17 cellular contexts compared by ENCODE assay signal in the genomic region with DNA sequence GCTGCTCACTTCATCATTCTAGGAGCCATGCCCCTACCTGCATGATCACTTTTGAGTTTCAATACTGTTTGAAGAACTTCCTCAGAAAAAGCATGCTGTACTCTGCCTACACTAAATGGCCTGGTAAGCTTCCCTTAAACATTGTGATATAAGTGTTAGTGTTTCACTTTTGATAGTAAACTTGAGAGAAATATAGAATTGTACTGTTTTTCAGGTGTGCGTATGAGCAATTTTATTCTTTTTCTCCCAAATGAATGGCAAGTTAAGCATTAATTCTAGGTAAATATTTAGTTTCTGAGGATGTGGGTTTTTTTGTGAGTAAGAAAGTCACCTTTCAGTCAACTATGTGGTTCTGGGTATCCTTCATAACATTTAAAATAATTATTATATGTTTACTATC.
DNase-seq lines count a peak whose midpoint lies in the region; ATAC-seq and TF ChIP-seq lines count a peak whose summit lies in the region.
"Had no signal": no experiment of that assay in that cellular context is flagged by ENCODE, and none has a peak within 500 bp of the region (broad histone marks: within the 10 kb centered on the region; RNA-seq: fewer than 3 reads in every experiment).

No MANE protein-coding gene starts in this region.

- peak overlapping the region; percentile 13 for H3K27ac Mint-ChIP-seq in activated T-cell treated with anti-CD3 and anti-CD28 coated beads, Interleukin-2, amount 50 U/mL, for 24 hours
- peak overlapping the region; percentile 74 for H3K27ac Mint-ChIP-seq in mesothelial cell of epicardium
- H3K27ac Mint-ChIP-seq in chondrocyte (ENCODE audit: unreplicated experiment): no peak overlapping the region
- H3K27ac Mint-ChIP-seq: CD14-positive monocyte, H9 had no signal

- H3K9me3 Mint-ChIP-seq in activated T-cell treated with anti-CD3 and anti-CD28 coated beads, Interleukin-2, amount 50 U/mL, for 24 hours: no peaks in the 10 kb centered on the region
- H3K9me3 Mint-ChIP-seq in mesothelial cell of epicardium: peaks cover 20% of the 10 kb centered on the region
- peaks cover 1% of the 10 kb centered on the region for H3K9me3 Mint-ChIP-seq in chondrocyte (ENCODE audit: low read depth)

- H3K36me3 Mint-ChIP-seq in activated T-cell treated with anti-CD3 and anti-CD28 coated beads, Interleukin-2, amount 50 U/mL, for 24 hours (ENCODE audit: low read depth): peaks cover 94% of the 10 kb centered on the region
- H3K36me3 Mint-ChIP-seq in mesothelial cell of epicardium (peaks cover 33% of the 10 kb centered on the region), chondrocyte (ENCODE audit: low read depth) (peaks cover 20% of the 10 kb centered on the region)
- H3K36me3 Mint-ChIP-seq: CD14-positive monocyte had no signal

- no peak overlapping the region for H3K4me3 Mint-ChIP-seq in activated T-cell treated with anti-CD3 and anti-CD28 coated beads, Interleukin-2, amount 50 U/mL, for 24 hours
- H3K4me3 Mint-ChIP-seq in mesothelial cell of epicardium (no peak overlapping the region), chondrocyte (ENCODE audit: unreplicated experiment) (no peak overlapping the region)
- H3K4me3 Mint-ChIP-seq: CD14-positive monocyte, H9 had no signal

- no peaks in the 10 kb centered on the region for H3K27me3 Mint-ChIP-seq in activated T-cell treated with anti-CD3 and anti-CD28 coated beads, Interleukin-2, amount 50 U/mL, for 24 hours
- H3K27me3 Mint-ChIP-seq in mesothelial cell of epicardium (ENCODE audit: low read depth) (no peaks in the 10 kb centered on the region), chondrocyte (ENCODE audit: low read depth) (no peaks in the 10 kb centered on the region)

- DNase-seq in activated T-cell treated with anti-CD3 and anti-CD28 coated beads, Interleukin-2, amount 50 U/mL, for 24 hours: no peak
- DNase-seq in activated T-cell treated with anti-CD3 and anti-CD28 coated beads, Interleukin-2, amount 50 U/mL, for 1 hour: no peak
- DNase-seq in mesothelial cell of epicardium (ENCODE audit: low spot score in 2 of 2, unreplicated experiment in 2 of 2): no peak
- no peak for DNase-seq in chondrocyte (ENCODE audit: low spot score)
- DNase-seq: Caco-2, H9, KBM-7, NCI-H1092 treated with DMSO at 0.1 percent for 48 hours, NCI-H187, NCI-H446, NCI-H748 treated with DMSO at 0.1 percent for 48 hours, PC-9 had no signal

- TF ChIP-seq CTCF in mesothelial cell of epicardium (IDR thresholded peaks at IDR 0.05; ENCODE audit: unreplicated experiment): no peak
- TF ChIP-seq CTCF in chondrocyte (IDR thresholded peaks at IDR 0.05): no peak

- peak; percentile 65 for ATAC-seq in GM19467 (IDR thresholded peaks at IDR 0.05; ENCODE audit: unreplicated experiment)
- ATAC-seq in HG03025 (IDR thresholded peaks at IDR 0.05; ENCODE audit: low FRiP score, unreplicated experiment): peak; percentile 57
- ATAC-seq in HG02885 (IDR thresholded peaks at IDR 0.05; ENCODE audit: poor library complexity, unreplicated experiment): no peak
- no peak for ATAC-seq in HG02840 (IDR thresholded peaks at IDR 0.05; ENCODE audit: low FRiP score, unreplicated experiment)

- H3K4me1 Mint-ChIP-seq in activated T-cell treated with anti-CD3 and anti-CD28 coated beads, Interleukin-2, amount 50 U/mL, for 24 hours (ENCODE audit: low read depth): peaks cover 25% of the 10 kb centered on the region
- H3K4me1 Mint-ChIP-seq in mesothelial cell of epicardium: peaks cover 42% of the 10 kb centered on the region
- no peaks in the 10 kb centered on the region for H3K4me1 Mint-ChIP-seq in chondrocyte (ENCODE audit: low read depth)

Comparison
In these comparisons a context has a peak if more than half of its experiments do, and no peak if none do; other contexts are left out.
1. ATAC-seq: peak in GM19467 (single experiment) and HG03025 (single experiment); none in HG02885 (single experiment) and HG02840 (single experiment).